18 cellular contexts compared by ENCODE assay signal in the genomic region with DNA sequence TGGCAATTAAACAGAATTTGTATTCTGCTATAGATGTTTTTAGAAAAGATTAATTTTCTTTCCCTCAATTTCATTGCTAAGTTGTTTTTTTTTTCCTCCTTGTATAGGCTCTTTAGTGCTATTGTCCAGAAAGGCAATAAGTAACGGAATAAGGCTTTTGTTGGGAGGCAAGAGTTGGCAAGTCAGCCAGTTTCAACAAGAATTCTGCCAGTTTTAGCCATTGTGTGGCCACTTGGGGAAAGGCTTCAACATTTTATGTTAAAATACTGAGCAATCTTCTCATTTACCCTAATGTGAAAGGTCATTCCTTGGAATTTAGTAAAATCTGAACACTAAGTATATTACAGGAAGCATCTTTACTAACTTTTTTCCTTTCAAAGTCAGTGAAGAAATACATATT.
"Had no signal": no experiment of that assay in that cellular context is flagged by ENCODE, and none has a peak within 500 bp of the region (broad histone marks: within the 10 kb centered on the region; RNA-seq: fewer than 3 reads in every experiment).

No MANE protein-coding gene starts in this region.

- H3K27ac ChIP-seq: ascending aorta, breast epithelium, esophagus squamous epithelium, parathyroid adenoma, suprapubic skin, vagina had no signal

- ATAC-seq: left lobe of liver had no signal

- H3K4me3 ChIP-seq: ascending aorta, breast epithelium, esophagus squamous epithelium, suprapubic skin, vagina had no signal

- DNase-seq: activated CD4-positive, alpha-beta T cell treated with anti-CD3 and anti-CD28 coated beads for 1 hour; activated gamma-delta T cell; cerebellar nuclear complex; effector memory CD4-positive, alpha-beta T cell; esophagus squamous epithelium; head of caudate nucleus; kidney; mammary epithelial cell; naive B cell; stimulated activated CD4-positive, alpha-beta T cell treated with anti-CD3 and anti-CD28 coated beads, Interleukin-2, amount 100 ng/mL, for 24 hours; stimulated activated naive CD4-positive, alpha-beta T cell treated with Interleukin-2 at 50 U/mL for 16 hours; trophoblast cell had no signal
